21 cellular contexts compared by ENCODE assay signal in genomic region chr6:52019092-52019491, GRCh38.
A peak's percentile ranks its signal among the peaks of the same experiment; 100 is the strongest.
DNase-seq lines count a peak whose midpoint lies in the region; ATAC-seq and TF ChIP-seq lines count a peak whose summit lies in the region.
"Had no signal": no experiment of that assay in that cellular context is flagged by ENCODE, and none has a peak within 500 bp of the region (broad histone marks: within the 10 kb centered on the region; RNA-seq: fewer than 3 reads in every experiment).

No MANE protein-coding gene starts in this region.

- H3K9me2 ChIP-seq in SK-N-SH: no peaks in the 10 kb centered on the region

- peaks cover 7% of the 10 kb centered on the region for H3K27me3 Mint-ChIP-seq in T-helper 2 cell treated with Interferon-gamma antibody and Interleukin-4, amounts not matched to agents 5 μg/mL and 100 μg/mL, for 36 hours (ENCODE audit: low read depth)
- H3K27me3 Mint-ChIP-seq in immature natural killer cell (ENCODE audit: low read depth in 3 of 3): peaks cover 0 to 3% (median 0%) of the 10 kb centered on the region in 3 donors

- no peak overlapping the region for H3K4me2 ChIP-seq in SK-N-SH
- H3K4me2 ChIP-seq: KMS-11, smooth muscle cell had no signal

- H3K36me3 ChIP-seq in SK-N-SH (replicated peaks in 1 of 2; ENCODE audit: control insufficient read depth in 1 of 2, insufficient read depth in 2 of 2, low read length in 1 of 2): no peaks in the 10 kb centered on the region
- H3K36me3 ChIP-seq: neutrophil had no signal

- H3K36me3 Mint-ChIP-seq in T-helper 2 cell treated with Interferon-gamma antibody and Interleukin-4, amounts not matched to agents 5 μg/mL and 100 μg/mL, for 36 hours (ENCODE audit: low read depth): no peaks in the 10 kb centered on the region
- H3K36me3 Mint-ChIP-seq in immature natural killer cell: no peaks in the 10 kb centered on the region
- H3K36me3 Mint-ChIP-seq: activated naive CD4-positive, alpha-beta T cell treated with anti-CD3 and anti-CD28 coated beads, Interleukin-2, amount 50 U/mL, for 72 hours; CD4-positive, alpha-beta memory T cell; memory B cell; type B pancreatic cell had no signal

- TF ChIP-seq RAD21 in SK-N-SH (IDR thresholded peaks at IDR 0.05; ENCODE audit: low read length): 0 out of 2 replicates have a peak, but pooled peaks have one; percentile 11

- no peaks in the 10 kb centered on the region for H3K9me3 ChIP-seq in SK-N-SH
- H3K9me3 ChIP-seq: neutrophil had no signal

- ATAC-seq in SK-N-SH treated with all-trans-retinoic acid at 6 μM for 48 hours (no peak), left lobe of liver (peak; percentile 89)
- ATAC-seq: activated naive CD4-positive, alpha-beta T cell treated with anti-CD3 and anti-CD28 coated beads, Interleukin-2, amount 50 U/mL, for 72 hours; activated T-helper 17 cell treated with anti-CD3 and anti-CD28 coated beads, Interleukin-2, amount 50 U/mL, for 72 hours had no signal

- H3K27me3 ChIP-seq in SK-N-SH (ENCODE audit: insufficient read depth): no peaks in the 10 kb centered on the region; the same call in 1 of the 2 replicates
- H3K27me3 ChIP-seq: neutrophil had no signal

- CTCF ChIA-PET in SK-N-SH (lab: Yijun Ruan, JAX): interaction anchor here (1.0 to 7.3 kb wide), 10 partner anchors 9 to 1207 kb away, joined by 3 to 55 read pairs (median 6); no protein-coding TSS in a partner anchor

- WGBS in SK-N-SH (ENCODE audit: low lambda C conversion rate): 29% methylated on average over 3 of the region's 3 CpGs

- H4K20me1 ChIP-seq in SK-N-SH (ENCODE audit: insufficient read depth): no peaks in the 10 kb centered on the region

- DNase-seq in SK-N-SH: no peak
- peak; percentile 94 for DNase-seq in NCI-H526 (lab: John Stamatoyannopoulos, UW)
- no peak for DNase-seq in left lobe of liver (ENCODE audit: low spot score)
- no peak for DNase-seq in KBM-7
- no peak for DNase-seq in T-helper 2 cell treated with Interferon-gamma antibody and Interleukin-4, amounts not matched to agents 5 μg/mL and 100 μg/mL, for 36 hours (ENCODE audit: low spot score)
- no peak for DNase-seq in RPMI8226
- DNase-seq in immature natural killer cell: no peak
- DNase-seq: activated CD4-positive, alpha-beta T cell treated with anti-CD3 and anti-CD28 coated beads, Interleukin-2, amount 50 U/mL, for 4 hours; activated CD4-positive, CD25-positive, alpha-beta regulatory T cell; CD4-positive, alpha-beta memory T cell; MV-4-11; stimulated activated CD4-positive, alpha-beta T cell treated with anti-CD3 and anti-CD28 coated beads, Interleukin-2, amount 100 ng/mL, for 24 hours had no signal

- H3F3A ChIP-seq in SK-N-SH (replicated peaks; ENCODE audit: insufficient read depth): no peaks in the 10 kb centered on the region

- POLR2A ChIA-PET in SK-N-SH (lab: Yijun Ruan, JAX): interaction anchor here (1.0 to 1.7 kb wide), 3 partner anchors 8 to 466 kb away, joined by 4 to 5 read pairs (median 5); no protein-coding TSS in a partner anchor

- peak overlapping the region in 1 of 2 experiments; percentile 99; a peak in 2 of 4 replicates for H3K27ac ChIP-seq in SK-N-SH (ENCODE audit: low read depth in 2 of 2, low read length in 1 of 2)
- H3K27ac ChIP-seq: KMS-11, neutrophil had no signal

- no peaks in the 10 kb centered on the region for H3K9me3 Mint-ChIP-seq in T-helper 2 cell treated with Interferon-gamma antibody and Interleukin-4, amounts not matched to agents 5 μg/mL and 100 μg/mL, for 36 hours
- H3K9me3 Mint-ChIP-seq in immature natural killer cell: no peaks in the 10 kb centered on the region
- H3K9me3 Mint-ChIP-seq: activated naive CD4-positive, alpha-beta T cell treated with anti-CD3 and anti-CD28 coated beads, Interleukin-2, amount 50 U/mL, for 72 hours; activated T-helper 17 cell treated with anti-CD3 and anti-CD28 coated beads, Interleukin-2, amount 50 U/mL, for 72 hours; central memory CD8-positive, alpha-beta T cell; type B pancreatic cell had no signal

- no peak overlapping the region for H3K4me3 ChIP-seq in SK-N-SH (ENCODE audit: low read depth in 2 of 2, low read length in 1 of 2)
- H3K4me3 ChIP-seq: smooth muscle cell had no signal

- no peak for TF ChIP-seq CTCF in SK-N-SH (IDR thresholded peaks at IDR 0.05)

- H3K9ac ChIP-seq in SK-N-SH: no peak overlapping the region
- H3K9ac ChIP-seq: KMS-11 had no signal

- no peak overlapping the region for H3K27ac Mint-ChIP-seq in T-helper 2 cell treated with Interferon-gamma antibody and Interleukin-4, amounts not matched to agents 5 μg/mL and 100 μg/mL, for 36 hours
- H3K27ac Mint-ChIP-seq in immature natural killer cell: no peak overlapping the region
- H3K27ac Mint-ChIP-seq: activated naive CD4-positive, alpha-beta T cell treated with anti-CD3 and anti-CD28 coated beads, Interleukin-2, amount 50 U/mL, for 72 hours; activated T-helper 17 cell treated with anti-CD3 and anti-CD28 coated beads, Interleukin-2, amount 50 U/mL, for 72 hours; CD4-positive, alpha-beta memory T cell; memory B cell; type B pancreatic cell had no signal

- H3K79me2 ChIP-seq in SK-N-SH (ENCODE audit: insufficient read depth): no peaks in the 10 kb centered on the region

- no peak overlapping the region for H2AFZ ChIP-seq in SK-N-SH (ENCODE audit: low read depth)

- peak in 1 of 2 experiments; percentile 69; a peak in 1 of 4 replicates for TF ChIP-seq EP300 in SK-N-SH (IDR thresholded peaks at IDR 0.05; ENCODE audit: borderline replicate concordance in 1 of 2, low read depth in 1 of 2, low read length in 1 of 2)

- H3K4me3 Mint-ChIP-seq in T-helper 2 cell treated with Interferon-gamma antibody and Interleukin-4, amounts not matched to agents 5 μg/mL and 100 μg/mL, for 36 hours: no peak overlapping the region
- H3K4me3 Mint-ChIP-seq in immature natural killer cell: no peak overlapping the region
- H3K4me3 Mint-ChIP-seq: activated T-helper 17 cell treated with anti-CD3 and anti-CD28 coated beads, Interleukin-2, amount 50 U/mL, for 72 hours; CD4-positive, alpha-beta memory T cell; central memory CD8-positive, alpha-beta T cell; memory B cell; type B pancreatic cell had no signal

- peaks cover 0 to 34% of the 10 kb centered on the region in 2 experiments; a peak in 2 of 4 replicates for H3K4me1 ChIP-seq in SK-N-SH (ENCODE audit: control insufficient read depth in 1 of 2, insufficient read depth in 2 of 2, low read depth in 1 of 2, low read length in 1 of 2)

- in situ Hi-C loops in KBM-7 (cut with MboI; ENCODE audit: low pct_unique_long_range_greater_than_20kb, low sequenced_read_pairs): no loop called here

- no peaks in the 10 kb centered on the region for H3K4me1 Mint-ChIP-seq in T-helper 2 cell treated with Interferon-gamma antibody and Interleukin-4, amounts not matched to agents 5 μg/mL and 100 μg/mL, for 36 hours (ENCODE audit: low read depth)
- H3K4me1 Mint-ChIP-seq in immature natural killer cell: no peaks in the 10 kb centered on the region
- H3K4me1 Mint-ChIP-seq: activated T-helper 17 cell treated with anti-CD3 and anti-CD28 coated beads, Interleukin-2, amount 50 U/mL, for 72 hours; CD4-positive, alpha-beta memory T cell; central memory CD8-positive, alpha-beta T cell had no signal

TF ChIP-seq in SK-N-SH, 30 proteins besides CTCF, POLR2A, EP300 and RAD21 (continues in another document):
- TF ChIP-seq JUND (IDR thresholded peaks at IDR 0.05) (no peak), IRF3 (IDR thresholded peaks at IDR 0.05; ENCODE audit: low read depth, low read length) (no peak), POLR2AphosphoS5 (IDR thresholded peaks at IDR 0.05; ENCODE audit: low read depth, low read length) (no peak), RFX5 (IDR thresholded peaks at IDR 0.05; ENCODE audit: low read length) (no peak), TCF12 (IDR thresholded peaks at IDR 0.05) (no peak), SIN3A (IDR thresholded peaks at IDR 0.05; ENCODE audit: borderline replicate concordance, low read depth, low read length) (no peak), NRF1 (IDR thresholded peaks at IDR 0.05; ENCODE audit: low read depth, low read length) (no peak)

TF ChIP-seq in SK-N-SH treated with all-trans-retinoic acid at 6 μM for 48 hours, 23 proteins besides CTCF, POLR2A, EP300 and RAD21:
- TF ChIP-seq CREB5 (CRISPR knock-in tag; IDR thresholded peaks at IDR 0.05; ENCODE audit: low read depth): no peak

Comparison
In these comparisons a context has a peak if more than half of its experiments do, and no peak if none do; other contexts are left out.
1. DNase-seq: peak in NCI-H526 (2 of 2); none in SK-N-SH (single experiment), left lobe of liver (single experiment), KBM-7 (single experiment), T-helper 2 cell treated with Interferon-gamma antibody and Interleukin-4, amounts not matched to agents 5 μg/mL and 100 μg/mL, for 36 hours (single experiment), RPMI8226 (single experiment) and immature natural killer cell (0 of 3).